9 cellular contexts compared by ENCODE assay signal in genomic region chr17:15699937-15700336, GRCh38. TPM values are rescaled to one million over a fixed set of nuclear protein-coding genes. Genes with fewer than 3 reads are reported as not detected.
DNase-seq lines count a peak whose midpoint lies in the region; ATAC-seq and TF ChIP-seq lines count a peak whose summit lies in the region.
"Not testable (repeated sequence)": the region's sequence is repeated elsewhere in the genome, so short reads cannot be mapped to it uniquely, and the experiment has no call there.
"Had no signal": no experiment of that assay in that cellular context is flagged by ENCODE, and none has a peak within 500 bp of the region (broad histone marks: within the 10 kb centered on the region; RNA-seq: fewer than 3 reads in every experiment).

No MANE protein-coding gene starts in this region.

- TF ChIP-seq RAD21 in liver (IDR thresholded peaks at IDR 0.05) = not testable (repeated sequence)

- not testable (repeated sequence) for H3K27me3 ChIP-seq in SU-DHL-6 (ENCODE audit: low read length); fibroblast of lung (ENCODE audit: control insufficient read depth, insufficient read depth, low read length); liver (ENCODE audit: control insufficient read depth in 4 of 4, insufficient read depth in 4 of 4, low read length in 3 of 4); parathyroid adenoma (ENCODE audit: control insufficient read depth, insufficient read depth, low read length); upper lobe of left lung

- not testable (repeated sequence) for H3F3A ChIP-seq in SU-DHL-6 (ENCODE audit: insufficient read depth)

- peak overlapping the region; percentile 48 for H3K4me2 ChIP-seq in SU-DHL-6 (ENCODE audit: low read depth, low read length, poor library complexity, severe bottlenecking)
- H3K4me2 ChIP-seq in fibroblast of lung (ENCODE audit: extremely low read depth, insufficient read depth, low read length) = not testable (repeated sequence)
- peak overlapping the region; percentile 56 for H3K4me2 ChIP-seq in parathyroid adenoma (ENCODE audit: low read length)

- TF ChIP-seq POLR2A in upper lobe of left lung (IDR thresholded peaks at IDR 0.05) = not testable (repeated sequence)

- WGBS in liver = 1% methylated on average over 10 of the region's 21 CpGs
- WGBS in upper lobe of left lung, 2 donors = no CpG with 5 or more reads among the region's 21 CpGs

- peak overlapping the region; percentile 66 for H3K9ac ChIP-seq in SU-DHL-6 (ENCODE audit: low read length)
- H3K9ac ChIP-seq in fibroblast of lung (ENCODE audit: insufficient read depth, low read length) = peak overlapping the region; percentile 62
- H3K9ac ChIP-seq in liver (ENCODE audit: low read depth in 1 of 2, low read length in 2 of 2); parathyroid adenoma: not testable (repeated sequence)

- H2AFZ ChIP-seq in SU-DHL-6 (ENCODE audit: low read depth, low read length, severe bottlenecking) (peak overlapping the region; percentile 77), fibroblast of lung (ENCODE audit: low read length) (peak overlapping the region; percentile 57), parathyroid adenoma (peak overlapping the region; percentile 97)

- ATAC-seq in HG03196 (IDR thresholded peaks at IDR 0.05; ENCODE audit: unreplicated experiment) (peak; percentile 3), upper lobe of left lung (ENCODE audit: low FRiP score in 2 of 2) (peak; percentile 44 to 47)

- not testable (repeated sequence) for H3K9me2 ChIP-seq in SU-DHL-6 (replicated peaks; ENCODE audit: insufficient read depth, low read length)

- not testable (repeated sequence) for TF ChIP-seq CTCF in SU-DHL-6 (IDR thresholded peaks at IDR 0.05; ENCODE audit: insufficient read depth, low read length, poor library complexity, severe bottlenecking); astrocyte of the cerebellum (IDR thresholded peaks at IDR 0.05; ENCODE audit: low read depth, low read length, missing control alignments); fibroblast of lung (conservative IDR thresholded peaks at IDR 0.05 in 1 of 2, IDR thresholded peaks at IDR 0.05 in 1 of 2; ENCODE audit: low read depth in 1 of 2, low read length in 2 of 2); liver (IDR thresholded peaks at IDR 0.05; ENCODE audit: low read depth, low read length, missing input control); parathyroid adenoma (IDR thresholded peaks at IDR 0.05); upper lobe of left lung (IDR thresholded peaks at IDR 0.05)

- not testable (repeated sequence) for H4K20me1 ChIP-seq in SU-DHL-6 (ENCODE audit: low read depth, low read length); fibroblast of lung (ENCODE audit: control insufficient read depth, extremely low read depth, insufficient read depth, low read length)

- H3K4me3 ChIP-seq in GM08714 (ENCODE audit: low read length) (peak overlapping the region; percentile 53; the same call in 1 of the 2 replicates), SU-DHL-6 (ENCODE audit: insufficient read depth, low read length, poor library complexity, severe bottlenecking) (peak overlapping the region; percentile 58), astrocyte of the cerebellum (ENCODE audit: low read depth, low read length) (peak overlapping the region; percentile 51), fibroblast of lung (replicated peaks in 1 of 4; ENCODE audit: control extremely low read depth in 1 of 4, insufficient read depth in 1 of 4, low read depth in 3 of 4, low read length in 4 of 4) (peak overlapping the region; percentile 45 to 65 (median 58)), liver (ENCODE audit: low read depth in 1 of 3, low read length in 3 of 3) (peak overlapping the region in 2 of 3 donors; percentile 48 to 58), parathyroid adenoma (ENCODE audit: low read depth, low read length) (peak overlapping the region; percentile 69), upper lobe of left lung (peak overlapping the region; percentile 31 to 63 (median 58))

- not testable (repeated sequence) for H3K79me2 ChIP-seq in SU-DHL-6 (ENCODE audit: insufficient read depth, low read length); fibroblast of lung (ENCODE audit: control insufficient read depth, insufficient read depth, low read length); parathyroid adenoma

- TF ChIP-seq EP300 in upper lobe of left lung (IDR thresholded peaks at IDR 0.05) = not testable (repeated sequence)

- DNase-seq in astrocyte of the cerebellum (ENCODE audit: low read depth); fibroblast of lung (ENCODE audit: low read depth in 2 of 2); upper lobe of left lung: not testable (repeated sequence)

- not testable (repeated sequence) for H3K4me1 ChIP-seq in fibroblast of lung (ENCODE audit: control insufficient read depth, extremely low read depth, insufficient read depth, low read length); liver (ENCODE audit: control insufficient read depth in 4 of 4, insufficient read depth in 4 of 4, low read length in 3 of 4); parathyroid adenoma; upper lobe of left lung

- in situ Hi-C loops in astrocyte of the cerebellum (cut with HindIII; ENCODE audit: low sequenced_read_pairs) = not testable (repeated sequence)

- H3K27ac ChIP-seq in SU-DHL-6 (ENCODE audit: low read depth, low read length) = peak overlapping the region; percentile 40; the same call in 1 of the 2 replicates
- not testable (repeated sequence) for H3K27ac ChIP-seq in fibroblast of lung (ENCODE audit: insufficient read depth, low read length)
- H3K27ac ChIP-seq in liver (ENCODE audit: low read depth in 1 of 2, low read length in 2 of 2) = peak overlapping the region in 1 of 2 donors; percentile 12
- peak overlapping the region; percentile 57 for H3K27ac ChIP-seq in parathyroid adenoma
- H3K27ac ChIP-seq in upper lobe of left lung = peak overlapping the region in 2 of 4 donors; percentile 73

- H3K36me3 ChIP-seq in SU-DHL-6 (ENCODE audit: low read length); fibroblast of lung (ENCODE audit: control insufficient read depth, insufficient read depth, low read length); liver (ENCODE audit: control insufficient read depth in 4 of 4, insufficient read depth in 3 of 4, low read depth in 1 of 4, low read length in 3 of 4); parathyroid adenoma (ENCODE audit: control insufficient read depth, insufficient read depth, low read length); upper lobe of left lung: not testable (repeated sequence)

- H3K9me3 ChIP-seq in SU-DHL-6 (ENCODE audit: insufficient read depth, low read length); fibroblast of lung (ENCODE audit: control insufficient read depth, insufficient read depth, low read depth, low read length); liver (ENCODE audit: control insufficient read depth in 4 of 4, low read length in 3 of 4); parathyroid adenoma (ENCODE audit: control insufficient read depth, low read length); upper lobe of left lung: not testable (repeated sequence)

RNA-seq across cellular contexts. Expression of gene ZNF286A, which starts 0.4 kb away (rescaled TPM):
- 45.9 and 65.0 TPM in 2 replicates for total RNA-seq in fibroblast of lung
- 31.3 and 39.1 TPM in 2 replicates for polyA plus RNA-seq in fibroblast of lung
- 14.4 and 15.1 TPM in 2 replicates for polyA plus RNA-seq in fibroblast of lung (2012)
- 2.5 and 10.0 TPM in 2 replicates for polyA minus RNA-seq in fibroblast of lung (ENCODE audit: low replicate concordance)
- total RNA-seq in liver = 1 to 10 TPM; 6.8 to 7.5 TPM
- polyA plus RNA-seq in liver = 1 to 10 TPM; 1.1 to 1.4 TPM
- 10 to 100 TPM; 10.0 to 23.5 (median 14.7) TPM for total RNA-seq in upper lobe of left lung

RNA-seq across cellular contexts. Expression of gene TRIM16, which starts 15.8 kb away (rescaled TPM):
- 41.6 and 63.1 TPM in 2 replicates for total RNA-seq in fibroblast of lung
- 21.0 and 26.0 TPM in 2 replicates for polyA plus RNA-seq in fibroblast of lung
- 15.8 and 17.6 TPM in 2 replicates for polyA plus RNA-seq in fibroblast of lung (2012)
- polyA minus RNA-seq in fibroblast of lung (ENCODE audit: low replicate concordance) = 28.6 and 34.7 TPM in 2 replicates
- total RNA-seq in liver = 1 to 10 TPM; 6.5 to 6.6 TPM
- polyA plus RNA-seq in liver = 1 to 10 TPM; 1.9 to 2.8 TPM
- 10 to 100 TPM; 15.7 to 63.2 (median 27.5) TPM for total RNA-seq in upper lobe of left lung

RNA-seq across cellular contexts. Expression of gene TBC1D26, which starts 32.1 kb away (rescaled TPM):
- total RNA-seq in fibroblast of lung = 0.17 TPM in 1 of 2 replicates, not detected in the other
- polyA plus RNA-seq in fibroblast of lung = 0.02 TPM in 1 of 2 replicates, not detected in the other
- polyA plus RNA-seq in fibroblast of lung (2012) = not detected in 2 replicates
- 0.52 TPM in 1 of 2 replicates, not detected in the other for polyA minus RNA-seq in fibroblast of lung (ENCODE audit: low replicate concordance)
- not detected for total RNA-seq in liver
- not detected for polyA plus RNA-seq in liver
- 1 to 10 TPM in 1 of 6 donors, under 1 TPM in 1, not detected in 4; 0.11 to 5.7 TPM for total RNA-seq in upper lobe of left lung
- total RNA-seq: pulmonary artery endothelial cell had no signal
